Comparison of ENCODE assay signal across 8 cellular contexts in the genomic region with DNA sequence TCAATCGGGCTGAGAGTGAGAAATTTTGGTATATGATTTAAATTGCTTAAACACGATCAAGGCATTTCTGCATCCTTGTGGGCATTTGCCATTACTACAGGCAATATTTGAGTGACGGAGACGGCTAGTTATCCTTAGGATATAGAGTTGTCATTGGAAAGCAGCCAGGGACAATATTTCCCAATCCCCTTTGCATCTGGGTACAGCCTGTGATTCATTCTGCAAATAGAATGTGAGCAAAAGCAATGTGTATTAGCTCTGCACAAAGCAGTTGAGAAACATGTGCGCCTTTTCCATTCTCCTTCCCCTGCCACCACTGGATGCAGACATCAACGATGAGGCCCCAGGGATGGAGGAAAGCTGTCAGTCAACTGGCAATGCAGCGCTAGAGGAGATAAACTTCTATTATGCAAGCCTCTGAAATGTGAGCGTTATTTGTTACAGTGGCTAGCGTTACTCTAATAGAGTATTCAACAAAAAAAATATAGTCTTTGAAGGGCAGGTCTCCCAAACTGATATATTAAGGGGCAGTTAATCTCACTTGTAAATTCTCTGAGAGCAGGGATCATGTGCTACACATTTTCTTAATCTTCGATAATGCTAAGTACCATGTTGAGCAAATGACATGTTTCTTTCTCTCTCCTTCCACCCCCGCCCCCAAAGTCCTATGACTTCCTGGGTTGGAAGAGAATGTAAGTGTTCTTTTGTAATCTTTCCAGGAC. TPM values are rescaled to one million over a fixed set of nuclear protein-coding genes. Genes with fewer than 3 reads are reported as not detected.
DNase-seq lines count a peak whose midpoint lies in the region; ATAC-seq, FAIRE-seq and TF ChIP-seq lines count a peak whose summit lies in the region.

No MANE protein-coding gene starts in this region.

- no CpG with 5 or more reads among the region's 11 CpGs for WGBS in H9 (ENCODE audit: extremely low coverage, insufficient read length, low lambda C conversion rate)
- 27 to 53% methylated on average over 10 to 11 of the region's 11 CpGs for WGBS in esophagus squamous epithelium, 2 donors
- 30% methylated on average over 11 of the region's 11 CpGs for WGBS in prostate gland

- no peak overlapping the region for H3K4ac ChIP-seq in H9 (ENCODE audit: low read depth, low read length)

- DNase-seq in H9 (no peak), OCI-LY7 (ENCODE audit: low spot score) (no peak), esophagus squamous epithelium (lab: John Stamatoyannopoulos, UW) (no peak), prostate gland (ENCODE audit: low spot score) (peak; percentile 94), T-helper 1 cell (no peak), NCI-H1436 (lab: John Stamatoyannopoulos, UW) (no peak), kidney (no peak)

- no peak overlapping the region for H3K4me2 ChIP-seq in H9 (ENCODE audit: insufficient read depth, insufficient read length, low read length)
- no peak overlapping the region for H3K4me2 ChIP-seq in OCI-LY7 (ENCODE audit: low read length)

- no peaks in the 10 kb centered on the region for H4K20me1 ChIP-seq in H9 (ENCODE audit: control insufficient read depth, insufficient read depth, insufficient read length)
- H4K20me1 ChIP-seq in OCI-LY7 (ENCODE audit: insufficient read depth, low read length) = no peaks in the 10 kb centered on the region

- H3K79me2 ChIP-seq in H9 (ENCODE audit: insufficient read depth, low read length) (no peaks in the 10 kb centered on the region), OCI-LY7 (ENCODE audit: insufficient read depth, low read depth, low read length) (no peaks in the 10 kb centered on the region)

- no peaks in the 10 kb centered on the region for H3K79me1 ChIP-seq in H9 (ENCODE audit: insufficient read depth, low read depth, low read length, poor library complexity, severe bottlenecking)

- H3K4me3 ChIP-seq in OCI-LY7 (ENCODE audit: low read depth, low read length, poor library complexity, severe bottlenecking) (no peak overlapping the region), esophagus squamous epithelium (no peak overlapping the region), prostate gland (no peak overlapping the region), kidney (ENCODE audit: low read length in 2 of 2) (no peak overlapping the region)

- no peak overlapping the region for H3T11ph ChIP-seq in H9 (ENCODE audit: low read length)

- no peak overlapping the region for H4K8ac ChIP-seq in H9 (replicated peaks; ENCODE audit: insufficient read length, low read depth, low read length)

- POLR2A ChIA-PET in OCI-LY7 (lab: Charles Lee) = interaction anchor here (1.9 kb wide), 1 partner anchor 11 kb away, joined by 4 read pairs; no protein-coding TSS in a partner anchor

- H2AFZ ChIP-seq in H9 (ENCODE audit: low read length) (no peak overlapping the region), OCI-LY7 (ENCODE audit: low read length) (no peak overlapping the region; the same call in 1 of the 2 replicates)

- no peak overlapping the region for H3K56ac ChIP-seq in H9 (ENCODE audit: insufficient read length, low read depth, low read length)

- no peaks in the 10 kb centered on the region for H3K27me3 ChIP-seq in H9 (ENCODE audit: insufficient read depth, low read length)
- no peaks in the 10 kb centered on the region for H3K27me3 ChIP-seq in esophagus squamous epithelium
- H3K27me3 ChIP-seq in prostate gland (replicated peaks; ENCODE audit: insufficient read depth) = no peaks in the 10 kb centered on the region

- H3K36me3 Mint-ChIP-seq in H9 (ENCODE audit: insufficient read depth in 1 of 3, low read depth in 3 of 3) = no peaks in the 10 kb centered on the region

- intact Hi-C loops in OCI-LY7 (cut with micrococcal nuclease; ENCODE audit: unreplicated experiment) = no loop called here
- intact Hi-C loops in esophagus squamous epithelium (cut with DNase I) = no loop called here
- intact Hi-C loops in prostate gland (cut with DNase I) = no loop called here
- intact Hi-C loops in kidney (cut with DNase I) = no loop called here

- no peak overlapping the region for H3K9ac ChIP-seq in H9 (ENCODE audit: extremely low read depth, insufficient read length, low read length)
- H3K9ac ChIP-seq in kidney (ENCODE audit: low read length in 2 of 2) = no peak overlapping the region

- peaks cover 3 to 11% of the 10 kb centered on the region in 2 experiments; a peak in 3 of 4 replicates for H3K4me1 Mint-ChIP-seq in H9

- H3K23me2 ChIP-seq in H9 (ENCODE audit: insufficient read length, low read depth, low read length, poor library complexity, severe bottlenecking) = no peaks in the 10 kb centered on the region

- H3K4me3 Mint-ChIP-seq in H9 = no peak overlapping the region

- TF ChIP-seq CTCF in H9 (conservative IDR thresholded peaks at IDR 0.05) = peak; percentile 28; the same call in 2 of the 3 replicates
- TF ChIP-seq CTCF in OCI-LY7 (conservative IDR thresholded peaks at IDR 0.05; ENCODE audit: low read length) = peak; percentile 63; the same call in 1 of the 2 replicates
- peak in 5 of 6 experiments; percentile 34 to 78 (median 62) for TF ChIP-seq CTCF in esophagus squamous epithelium (IDR thresholded peaks at IDR 0.05)
- peak in 3 of 4 experiments; percentile 45 to 66 (median 48) for TF ChIP-seq CTCF in prostate gland (IDR thresholded peaks at IDR 0.05)
- TF ChIP-seq CTCF in kidney (IDR thresholded peaks at IDR 0.05; ENCODE audit: borderline replicate concordance, extremely low read depth, insufficient read depth) = no peak

- H3K27me3 Mint-ChIP-seq in H9 (ENCODE audit: low read depth) = no peaks in the 10 kb centered on the region; the same call in 1 of the 2 replicates

- no peak overlapping the region for H3K23ac ChIP-seq in H9 (ENCODE audit: insufficient read length, low read depth, low read length)

- H2BK20ac ChIP-seq in H9 (ENCODE audit: low read depth, low read length, poor library complexity, severe bottlenecking) = no peak overlapping the region

- no peak overlapping the region for H2BK12ac ChIP-seq in H9 (ENCODE audit: insufficient read length, low read depth, low read length)

- no peaks in the 10 kb centered on the region for H3K9me3 Mint-ChIP-seq in H9

- no peak overlapping the region for H2AK5ac ChIP-seq in H9 (ENCODE audit: insufficient read length, low read length)

- no peak overlapping the region for H4K5ac ChIP-seq in H9 (ENCODE audit: insufficient read length, low read depth, low read length)

- no peak for FAIRE-seq in kidney (lab: Jason Lieb, UNC)

- H3K36me3 ChIP-seq in OCI-LY7 (ENCODE audit: insufficient read depth, low read length) = no peaks in the 10 kb centered on the region
- no peaks in the 10 kb centered on the region for H3K36me3 ChIP-seq in esophagus squamous epithelium
- H3K36me3 ChIP-seq in prostate gland = no peaks in the 10 kb centered on the region
- H3K36me3 ChIP-seq in kidney (ENCODE audit: control insufficient read depth in 1 of 2, insufficient read depth in 2 of 2, low read length in 2 of 2) = no peaks in the 10 kb centered on the region

- no peak overlapping the region for H3K14ac ChIP-seq in H9 (ENCODE audit: insufficient read depth, low read length)

- no peak overlapping the region for H3K27ac ChIP-seq in H9 (ENCODE audit: insufficient read length, low read depth, low read length)
- no peak overlapping the region for H3K27ac ChIP-seq in OCI-LY7 (ENCODE audit: low read depth, low read length, poor library complexity, severe bottlenecking)
- peak overlapping the region; percentile 47 to 78 (median 70) for H3K27ac ChIP-seq in esophagus squamous epithelium
- H3K27ac ChIP-seq in prostate gland = peak overlapping the region; percentile 8 to 27
- H3K27ac ChIP-seq in kidney (ENCODE audit: low read depth in 2 of 2, low read length in 2 of 2) = no peak overlapping the region

- TF ChIP-seq POLR2A in esophagus squamous epithelium (IDR thresholded peaks at IDR 0.05) (no peak), prostate gland (IDR thresholded peaks at IDR 0.05) (no peak)

- H3K9me3 ChIP-seq in H9 (ENCODE audit: control insufficient read depth, low read depth, low read length) (no peaks in the 10 kb centered on the region), OCI-LY7 (ENCODE audit: low read length) (no peaks in the 10 kb centered on the region), esophagus squamous epithelium (no peaks in the 10 kb centered on the region), prostate gland (no peaks in the 10 kb centered on the region), kidney (ENCODE audit: control insufficient read depth in 1 of 2, low read length in 2 of 2) (no peaks in the 10 kb centered on the region)

- ATAC-seq in HG02588 (IDR thresholded peaks at IDR 0.05; ENCODE audit: unreplicated experiment) = no peak

- no peaks in the 10 kb centered on the region for H3K4me1 ChIP-seq in H9 (ENCODE audit: insufficient read depth, low read length)
- peaks cover 52% of the 10 kb centered on the region for H3K4me1 ChIP-seq in OCI-LY7 (ENCODE audit: insufficient read depth, low read length, poor library complexity, severe bottlenecking)
- peaks cover 3 to 36% (median 20%) of the 10 kb centered on the region in 3 donors for H3K4me1 ChIP-seq in esophagus squamous epithelium
- H3K4me1 ChIP-seq in prostate gland (replicated peaks) = peaks cover 4% of the 10 kb centered on the region
- H3K4me1 ChIP-seq in kidney (ENCODE audit: control insufficient read depth in 1 of 2, insufficient read depth in 1 of 2, low read depth in 1 of 2, low read length in 2 of 2) = no peaks in the 10 kb centered on the region

- H2BK5ac ChIP-seq in H9 (ENCODE audit: insufficient read length, low read length) = no peak overlapping the region

- H2BK15ac ChIP-seq in H9 (ENCODE audit: low read depth, low read length) = no peak overlapping the region

- no peaks in the 10 kb centered on the region for H3K9me2 ChIP-seq in OCI-LY7 (ENCODE audit: insufficient read depth, low read length)

- no peak overlapping the region for H3K27ac Mint-ChIP-seq in H9

- H3K18ac ChIP-seq in H9 (ENCODE audit: insufficient read length, low read depth, low read length) = no peak overlapping the region

- CTCF ChIA-PET in OCI-LY7 (lab: Charles Lee; ENCODE audit: unreplicated experiment) = no interaction called here

- H4K91ac ChIP-seq in H9 (ENCODE audit: insufficient read length, low read depth, low read length) = no peak overlapping the region

- no TSS peak for BruUV-seq in OCI-LY7 (replicated peaks; lab: Mats Ljungman, UMichigan)

- no peak overlapping the region for H2BK120ac ChIP-seq in H9 (ENCODE audit: low read depth, low read length, poor library complexity, severe bottlenecking)

RNA-seq across cellular contexts. Expression of a gene that starts 37.1 kb away (rescaled TPM):
- total RNA-seq in H9 (2021) (22.3 and 23.3 TPM in 2 replicates), OCI-LY7 (2022) (75.6 and 86.5 TPM in 2 replicates), esophagus squamous epithelium (10 to 100 TPM; 26.7 to 40.2 (median 34.5) TPM), prostate gland (10 to 100 TPM; 21.6 to 35.6 TPM), kidney (38.8 TPM)
- 45.4 and 50.5 TPM in 2 replicates for total RNA-seq in OCI-LY7 (2014; rRNA removed; shearing (Covaris generic))
- 4.9 TPM for polyA plus RNA-seq in kidney (ENCODE audit: insufficient read depth, low read depth, low replicate concordance)

Comparison
In these comparisons a context has a peak if more than half of its experiments do, and no peak if none do; other contexts are left out.
1. H3K27ac ChIP-seq: peak in esophagus squamous epithelium (4 of 4) and prostate gland (2 of 2); none in H9 (single experiment), OCI-LY7 (single experiment) and kidney (0 of 2).